1 cellular context compared by ENCODE assay signal in genomic region chr9:35079426-35080341, GRCh38.
TF ChIP-seq lines count a peak whose summit lies in the region.

FANCG (minus strand) TSS chr9:35079942; CDS start chr9:35079524, 418 bp downstream.

TF ChIP-seq in HepG2, 621 proteins besides CTCF, POLR2A, EP300 and RAD21 (continued from another document and continues in another):
- TF ChIP-seq IRF1 (CRISPR knock-in tag; IDR thresholded peaks at IDR 0.05; ENCODE audit: low read depth) (no peak), ZFP90 (CRISPR knock-in tag; IDR thresholded peaks at IDR 0.05; ENCODE audit: borderline replicate concordance) (no peak; the same call in 1 of the 2 replicates), GZF1 (CRISPR knock-in tag; IDR thresholded peaks at IDR 0.05) (no peak), ZNF205 (CRISPR knock-in tag; IDR thresholded peaks at IDR 0.05) (peak; percentile 54; the same call in 1 of the 2 replicates), ZNF468 (CRISPR knock-in tag; IDR thresholded peaks at IDR 0.05) (peak; percentile 78; the same call in 1 of the 2 replicates), TEAD3 (CRISPR knock-in tag; optimal IDR thresholded peaks at IDR 0.05; ENCODE audit: borderline replicate concordance) (no peak), ZNF672 (CRISPR knock-in tag; IDR thresholded peaks at IDR 0.05) (no peak), KLF12 (CRISPR knock-in tag; IDR thresholded peaks at IDR 0.05; ENCODE audit: borderline replicate concordance) (peak; percentile 61; the same call in 1 of the 2 replicates), HNRNPK (IDR thresholded peaks at IDR 0.05; ENCODE audit: low read depth, low read length, poor library complexity, severe bottlenecking) (no peak), ZNF660 (CRISPR knock-in tag; IDR thresholded peaks at IDR 0.05; ENCODE audit: borderline replicate concordance, low read depth) (no peak), TOPORS (CRISPR knock-in tag; IDR thresholded peaks at IDR 0.05) (peak; percentile 85; the same call in 1 of the 2 replicates), SAFB2 (CRISPR knock-in tag; IDR thresholded peaks at IDR 0.05; ENCODE audit: borderline replicate concordance, low read depth) (no peak), ZNF710 (CRISPR knock-in tag; IDR thresholded peaks at IDR 0.05; ENCODE audit: borderline replicate concordance) (0 out of 2 replicates have a peak, but pooled peaks have one; percentile 53), ZNF772 (CRISPR knock-in tag; IDR thresholded peaks at IDR 0.05) (no peak; the same call in 1 of the 2 replicates), ZC3H4 (CRISPR knock-in tag; IDR thresholded peaks at IDR 0.05; ENCODE audit: borderline replicate concordance) (no peak; the same call in 1 of the 2 replicates), BRD4 (CRISPR knock-in tag; IDR thresholded peaks at IDR 0.05) (no peak), JUNB (CRISPR knock-in tag; IDR thresholded peaks at IDR 0.05; ENCODE audit: borderline replicate concordance) (no peak), HMGXB3 (CRISPR knock-in tag; IDR thresholded peaks at IDR 0.05; ENCODE audit: borderline replicate concordance) (0 out of 2 replicates have a peak, but pooled peaks have one; percentile 4), ZNF598 (CRISPR knock-in tag; IDR thresholded peaks at IDR 0.05; ENCODE audit: borderline replicate concordance) (no peak; the same call in 1 of the 2 replicates), DMAP1 (CRISPR knock-in tag; IDR thresholded peaks at IDR 0.05) (peak; percentile 79; the same call in 1 of the 2 replicates), SYNCRIP (IDR thresholded peaks at IDR 0.05; ENCODE audit: insufficient read depth, low read depth, low read length) (no peak), HMG20B (CRISPR knock-in tag; conservative IDR thresholded peaks at IDR 0.05) (no peak), FOXA1 (IDR thresholded peaks at IDR 0.05) (no peak), FOXA1 (CRISPR knock-in tag; IDR thresholded peaks at IDR 0.05) (peak; percentile 12; the same call in 1 of the 2 replicates), ZNF780A (CRISPR knock-in tag; IDR thresholded peaks at IDR 0.05) (peak; percentile 59; the same call in 1 of the 2 replicates), IRF2 (CRISPR knock-in tag; IDR thresholded peaks at IDR 0.05) (peak; percentile 56; the same call in 1 of the 2 replicates), MAF1 (CRISPR knock-in tag; IDR thresholded peaks at IDR 0.05; ENCODE audit: borderline replicate concordance) (peak; percentile 41; the same call in 1 of the 2 replicates), SIX4 (CRISPR knock-in tag; IDR thresholded peaks at IDR 0.05) (peak; percentile 85), ZNF136 (CRISPR knock-in tag; IDR thresholded peaks at IDR 0.05; ENCODE audit: low read depth) (0 out of 2 replicates have a peak, but pooled peaks have one; percentile 11), ZNF296 (CRISPR knock-in tag; conservative IDR thresholded peaks at IDR 0.05) (no peak), ZNF496 (CRISPR knock-in tag; IDR thresholded peaks at IDR 0.05; ENCODE audit: insufficient replicate concordance) (no peak), ZSCAN22 (CRISPR knock-in tag; IDR thresholded peaks at IDR 0.05) (no peak), ZNF549 (CRISPR knock-in tag; IDR thresholded peaks at IDR 0.05) (no peak; the same call in 1 of the 2 replicates), ATF1 (CRISPR knock-in tag; IDR thresholded peaks at IDR 0.05) (no peak), SP1 (IDR thresholded peaks at IDR 0.05) (no peak), SP1 (CRISPR knock-in tag; IDR thresholded peaks at IDR 0.05) (peak; percentile 63), TRAFD1 (CRISPR knock-in tag; IDR thresholded peaks at IDR 0.05; ENCODE audit: borderline replicate concordance) (no peak), TARDBP (CRISPR knock-in tag; IDR thresholded peaks at IDR 0.05) (peak; percentile 89), ARNT (IDR thresholded peaks at IDR 0.05) (no peak), ZNF703 (CRISPR knock-in tag; IDR thresholded peaks at IDR 0.05; ENCODE audit: borderline replicate concordance) (no peak), ZNF784 (CRISPR knock-in tag; IDR thresholded peaks at IDR 0.05; ENCODE audit: borderline replicate concordance) (no peak), HNF4G (IDR thresholded peaks at IDR 0.05; ENCODE audit: borderline replicate concordance, low read depth, low read length) (no peak), HNF4G (CRISPR knock-in tag; IDR thresholded peaks at IDR 0.05; ENCODE audit: borderline replicate concordance, low read depth) (no peak; the same call in 1 of the 2 replicates), NFYC (CRISPR knock-in tag; IDR thresholded peaks at IDR 0.05) (peak; percentile 81), PCBP1 (IDR thresholded peaks at IDR 0.05; ENCODE audit: borderline replicate concordance, low read depth, low read length) (no peak), MNT (IDR thresholded peaks at IDR 0.05) (peak; percentile 36), ATF3 (CRISPR knock-in tag; IDR thresholded peaks at IDR 0.05) (no peak), TMF1 (CRISPR knock-in tag; IDR thresholded peaks at IDR 0.05; ENCODE audit: low read depth) (peak; percentile 74; the same call in 1 of the 2 replicates), AHDC1 (CRISPR knock-in tag; IDR thresholded peaks at IDR 0.05; ENCODE audit: borderline replicate concordance) (no peak), ZNF235 (CRISPR knock-in tag; IDR thresholded peaks at IDR 0.05; ENCODE audit: borderline replicate concordance) (no peak; the same call in 1 of the 2 replicates), POLR2AphosphoS5 (IDR thresholded peaks at IDR 0.05; ENCODE audit: low read depth, low read length) (peak; percentile 47), HDAC6 (IDR thresholded peaks at IDR 0.05; ENCODE audit: low read depth, low read length) (no peak)
